In genomic region chr10:14952851-14953451, GRCh38 we compare ENCODE assay signal across 8 cellular contexts. TPM values are rescaled to one million over a fixed set of nuclear protein-coding genes. Genes with fewer than 3 reads are reported as not detected.
DNase-seq lines count a peak whose midpoint lies in the region; ATAC-seq and TF ChIP-seq lines count a peak whose summit lies in the region.

No MANE protein-coding gene starts in this region.

- H3K4me1 ChIP-seq in tibial nerve: peaks cover 0 to 36% (median 17%) of the 10 kb centered on the region in 4 donors

- ATAC-seq in stimulated activated naive CD8-positive, alpha-beta T cell treated with anti-CD3 and anti-CD28 coated beads, Interleukin-15, Interleukin-2, amounts not matched to agents 100 U/mL and 50 U/mL, for 24 hours: no peak
- ATAC-seq in HG02759 (IDR thresholded peaks at IDR 0.05; ENCODE audit: unreplicated experiment) (no peak), HG02678 (IDR thresholded peaks at IDR 0.05; ENCODE audit: unreplicated experiment) (no peak)

- peaks cover 19% of the 10 kb centered on the region for H3K36me3 Mint-ChIP-seq in stimulated activated naive CD8-positive, alpha-beta T cell treated with anti-CD3 and anti-CD28 coated beads, Interleukin-15, Interleukin-2, amounts not matched to agents 100 ng/mL and 50 ng/mL, for 24 hours (ENCODE audit: low read depth)
- H3K36me3 Mint-ChIP-seq in activated naive CD8-positive, alpha-beta T cell treated with anti-CD3 and anti-CD28 coated beads for 36 hours: peaks cover 16% of the 10 kb centered on the region

- H3K27me3 ChIP-seq in kidney epithelial cell (ENCODE audit: control insufficient read depth, insufficient read depth, low read length): no peaks in the 10 kb centered on the region
- H3K27me3 ChIP-seq in tibial nerve: no peaks in the 10 kb centered on the region

- no peaks in the 10 kb centered on the region for H3K36me3 ChIP-seq in kidney epithelial cell (ENCODE audit: control insufficient read depth, insufficient read depth, low read length)
- H3K36me3 ChIP-seq in tibial nerve: peaks cover 0 to 21% (median 0%) of the 10 kb centered on the region in 3 donors

- no peaks in the 10 kb centered on the region for H3K9me3 ChIP-seq in tibial nerve

- TF ChIP-seq POLR2A in tibial nerve (IDR thresholded peaks at IDR 0.05): no peak

- H3K4me3 Mint-ChIP-seq in stimulated activated naive CD8-positive, alpha-beta T cell treated with anti-CD3 and anti-CD28 coated beads, Interleukin-15, Interleukin-2, amounts not matched to agents 100 ng/mL and 50 ng/mL, for 24 hours: peak overlapping the region; percentile 91
- H3K4me3 Mint-ChIP-seq in activated naive CD8-positive, alpha-beta T cell treated with anti-CD3 and anti-CD28 coated beads for 36 hours: peak overlapping the region; percentile 91

- TF ChIP-seq EP300 in tibial nerve (IDR thresholded peaks at IDR 0.05): no peak

- H3K27ac Mint-ChIP-seq in stimulated activated naive CD8-positive, alpha-beta T cell treated with anti-CD3 and anti-CD28 coated beads, Interleukin-15, Interleukin-2, amounts not matched to agents 100 ng/mL and 50 ng/mL, for 24 hours: peak overlapping the region; percentile 94
- H3K27ac Mint-ChIP-seq in activated naive CD8-positive, alpha-beta T cell treated with anti-CD3 and anti-CD28 coated beads for 36 hours: peak overlapping the region; percentile 97

- peaks cover 51% of the 10 kb centered on the region for H3K4me1 Mint-ChIP-seq in stimulated activated naive CD8-positive, alpha-beta T cell treated with anti-CD3 and anti-CD28 coated beads, Interleukin-15, Interleukin-2, amounts not matched to agents 100 ng/mL and 50 ng/mL, for 24 hours (ENCODE audit: low read depth)
- H3K4me1 Mint-ChIP-seq in activated naive CD8-positive, alpha-beta T cell treated with anti-CD3 and anti-CD28 coated beads for 36 hours: peaks cover 34% of the 10 kb centered on the region

- DNase-seq in stimulated activated naive CD8-positive, alpha-beta T cell treated with anti-CD3 and anti-CD28 coated beads, Interleukin-15, Interleukin-2, amounts not matched to agents 100 U/mL and 50 U/mL, for 24 hours: no peak
- DNase-seq in activated naive CD8-positive, alpha-beta T cell treated with anti-CD3 and anti-CD28 coated beads for 36 hours: no peak
- DNase-seq in kidney epithelial cell (ENCODE audit: low read depth) (no peak), tibial nerve (ENCODE audit: low spot score in 2 of 2) (no peak), DMS 273 treated with DMSO at 0.1 percent for 48 hours (lab: John Stamatoyannopoulos, UW) (no peak)

- H3K27me3 Mint-ChIP-seq in stimulated activated naive CD8-positive, alpha-beta T cell treated with anti-CD3 and anti-CD28 coated beads, Interleukin-15, Interleukin-2, amounts not matched to agents 100 ng/mL and 50 ng/mL, for 24 hours: no peaks in the 10 kb centered on the region
- no peaks in the 10 kb centered on the region for H3K27me3 Mint-ChIP-seq in activated naive CD8-positive, alpha-beta T cell treated with anti-CD3 and anti-CD28 coated beads for 36 hours

- no peak for TF ChIP-seq CTCF in kidney epithelial cell (IDR thresholded peaks at IDR 0.05; ENCODE audit: insufficient read depth, low read length, poor library complexity, severe bottlenecking)
- no peak for TF ChIP-seq CTCF in tibial nerve (IDR thresholded peaks at IDR 0.05)

- H3K4me3 ChIP-seq in kidney epithelial cell (ENCODE audit: low read depth, low read length) (peak overlapping the region; percentile 53), tibial nerve (peak overlapping the region; percentile 55 to 79 (median 72))

- H3K9me3 Mint-ChIP-seq in stimulated activated naive CD8-positive, alpha-beta T cell treated with anti-CD3 and anti-CD28 coated beads, Interleukin-15, Interleukin-2, amounts not matched to agents 100 ng/mL and 50 ng/mL, for 24 hours: no peaks in the 10 kb centered on the region
- no peaks in the 10 kb centered on the region for H3K9me3 Mint-ChIP-seq in activated naive CD8-positive, alpha-beta T cell treated with anti-CD3 and anti-CD28 coated beads for 36 hours

- H3K27ac ChIP-seq in tibial nerve: peak overlapping the region; percentile 40 to 92 (median 86)

- 21% methylated on average over 11 of the region's 11 CpGs for WGBS in tibial nerve, 2 donors

RNA-seq across cellular contexts. Expression of gene DCLRE1C, which starts 0.9 kb away (rescaled TPM):
- 10 to 100 TPM; 19.8 to 21.4 TPM for total RNA-seq in activated naive CD8-positive, alpha-beta T cell treated with anti-CD3 and anti-CD28 coated beads for 36 hours
- total RNA-seq in kidney epithelial cell (10.3 and 12.2 TPM in 2 replicates), tibial nerve (10 to 100 TPM in 3 of 4 donors, 1 to 10 TPM in 1; 9.6 to 28.8 (median 17.5) TPM)

RNA-seq across cellular contexts. Expression of gene MEIG1, which starts 6.2 kb away (rescaled TPM):
- 1 to 10 TPM in 1 of 2 experiments, under 1 TPM in 1; 0.92 to 1.1 TPM for total RNA-seq in activated naive CD8-positive, alpha-beta T cell treated with anti-CD3 and anti-CD28 coated beads for 36 hours
- total RNA-seq in kidney epithelial cell: 1.5 TPM in 1 of 2 replicates, not detected in the other
- not detected for total RNA-seq in tibial nerve
